Comparison of ENCODE assay signal across 15 cellular contexts in genomic region chr6:33689879-33690278, GRCh38. TPM values are rescaled to one million over a fixed set of nuclear protein-coding genes. Genes with fewer than 3 reads are reported as not detected.
DNase-seq lines count a peak whose midpoint lies in the region; ATAC-seq, FAIRE-seq and TF ChIP-seq lines count a peak whose summit lies in the region.
"Had no signal": no experiment of that assay in that cellular context is flagged by ENCODE, and none has a peak within 500 bp of the region (broad histone marks: within the 10 kb centered on the region; RNA-seq: fewer than 3 reads in every experiment).

No MANE protein-coding gene starts in this region.

- no peaks in the 10 kb centered on the region for H3K27me3 Mint-ChIP-seq in T-helper 17 cell
- H3K27me3 Mint-ChIP-seq in naive B cell = no peaks in the 10 kb centered on the region
- no peaks in the 10 kb centered on the region for H3K27me3 Mint-ChIP-seq in type B pancreatic cell
- H3K27me3 Mint-ChIP-seq: CD4-positive, CD25-positive, alpha-beta regulatory T cell had no signal

- H3K4me1 Mint-ChIP-seq in T-helper 17 cell (peaks cover 35% of the 10 kb centered on the region), naive B cell (peaks cover 25 to 33% (median 28%) of the 10 kb centered on the region in 3 donors), type B pancreatic cell (ENCODE audit: unreplicated experiment) (peaks cover 25% of the 10 kb centered on the region)

- TF ChIP-seq POLR2A in erythroblast (IDR thresholded peaks at IDR 0.05; ENCODE audit: low read length) = no peak

- peak; percentile 27 for DNase-seq in A172 (ENCODE audit: low spot score)
- peak; percentile 63 for DNase-seq in ELR (ENCODE audit: low read depth)
- no peak for DNase-seq in T-helper 17 cell
- no peak for DNase-seq in naive B cell
- no peak for DNase-seq in erythroblast (lab: John Stamatoyannopoulos, UW)
- no peak for DNase-seq in type B pancreatic cell (ENCODE audit: extremely low spot score, unreplicated experiment)
- DNase-seq in stimulated activated naive CD8-positive, alpha-beta T cell treated with anti-CD3 and anti-CD28 coated beads, Interleukin-15, Interleukin-2, amounts not matched to agents 100 U/mL and 50 U/mL, for 24 hours = no peak
- DNase-seq in frontal cortex (ENCODE audit: low spot score in 2 of 2) = no peak
- DNase-seq: CD4-positive, CD25-positive, alpha-beta regulatory T cell; DMS79; NCI-H2227 treated with DMSO at 0.1 percent for 48 hours; NCI-H524 treated with DMSO at 0.1 percent for 48 hours; OCI-M1 had no signal

- FAIRE-seq in frontal cortex (lab: Jason Lieb, UNC) = no peak
- FAIRE-seq: HTR-8/SVneo had no signal

- H3K4me3 Mint-ChIP-seq in T-helper 17 cell (no peak overlapping the region), naive B cell (no peak overlapping the region), type B pancreatic cell (no peak overlapping the region)
- H3K4me3 Mint-ChIP-seq: CD4-positive, CD25-positive, alpha-beta regulatory T cell had no signal

- no peak for ATAC-seq in T-helper 17 cell
- ATAC-seq in naive B cell (ENCODE audit: low read depth in 2 of 2) = no peak
- no peak for ATAC-seq in stimulated activated naive CD8-positive, alpha-beta T cell treated with anti-CD3 and anti-CD28 coated beads, Interleukin-15, Interleukin-2, amounts not matched to agents 100 U/mL and 50 U/mL, for 24 hours

- H3K27ac Mint-ChIP-seq in T-helper 17 cell (peak overlapping the region; percentile 85), naive B cell (peak overlapping the region; percentile 21 to 75 (median 48)), type B pancreatic cell (no peak overlapping the region)

- peaks cover 22% of the 10 kb centered on the region for H3K36me3 Mint-ChIP-seq in T-helper 17 cell (ENCODE audit: low read depth)
- H3K36me3 Mint-ChIP-seq in naive B cell = peaks cover 9 to 42% of the 10 kb centered on the region in 2 donors
- H3K36me3 Mint-ChIP-seq in type B pancreatic cell = peaks cover 17% of the 10 kb centered on the region

- H3K9me3 Mint-ChIP-seq in naive B cell (no peaks in the 10 kb centered on the region), type B pancreatic cell (no peaks in the 10 kb centered on the region)
- H3K9me3 Mint-ChIP-seq: CD4-positive, CD25-positive, alpha-beta regulatory T cell had no signal

- no peak for TF ChIP-seq CTCF in type B pancreatic cell (conservative IDR thresholded peaks at IDR 0.05)

- H3K9me3 ChIP-seq in T-helper 17 cell (ENCODE audit: control insufficient read depth, low read length, poor library complexity, severe bottlenecking) = no peaks in the 10 kb centered on the region

RNA-seq across cellular contexts. Expression of gene UQCC2, which starts 21.6 kb away (rescaled TPM):
- total RNA-seq in A172 (2014; rRNA removed; shearing (Covaris generic)) = 46.1 and 70.3 TPM in 2 replicates
- total RNA-seq in T-helper 17 cell (10 to 100 TPM; 17.3 to 19.8 TPM), type B pancreatic cell (ENCODE audit: low replicate concordance) (79.5 and 98.8 TPM in 2 replicates), frontal cortex (19.6 TPM)
- 10 to 100 TPM; 29.4 to 53.0 (median 44.4) TPM for polyA plus RNA-seq in naive B cell (ENCODE audit: low read depth in 6 of 6)

RNA-seq across cellular contexts. Expression of gene IP6K3, which starts 56.8 kb away (rescaled TPM):
- total RNA-seq in A172 (2014; rRNA removed; shearing (Covaris generic)) = 6.8 and 6.9 TPM in 2 replicates
- total RNA-seq in T-helper 17 cell = not detected
- not detected for polyA plus RNA-seq in naive B cell (ENCODE audit: low read depth in 6 of 6)
- total RNA-seq in type B pancreatic cell (ENCODE audit: low replicate concordance) = 0.75 TPM in 1 of 2 replicates, not detected in the other
- total RNA-seq in frontal cortex = not detected
- total RNA-seq: A673; CD4-positive, CD25-positive, alpha-beta regulatory T cell had no signal
- polyA plus RNA-seq: CD4-positive, CD25-positive, alpha-beta regulatory T cell had no signal

Comparison
In these comparisons a context has a peak if more than half of its experiments do, and no peak if none do; other contexts are left out.
1. DNase-seq: peak in A172 (single experiment) and ELR (single experiment); none in T-helper 17 cell (0 of 3), naive B cell (single experiment), erythroblast (0 of 2), type B pancreatic cell (single experiment), stimulated activated naive CD8-positive, alpha-beta T cell treated with anti-CD3 and anti-CD28 coated beads, Interleukin-15, Interleukin-2, amounts not matched to agents 100 U/mL and 50 U/mL, for 24 hours (single experiment) and frontal cortex (0 of 2).